ENCODE assay signal across 8 cellular contexts in genomic region chr9:112380102-112380581, GRCh38. TPM values are rescaled to one million over a fixed set of nuclear protein-coding genes. Genes with fewer than 3 reads are reported as not detected.
DNase-seq lines count a peak whose midpoint lies in the region; ATAC-seq and TF ChIP-seq lines count a peak whose summit lies in the region.

Gene HSDL2 (plus strand): TSS chr9:112380108. CDS start chr9:112380164, 56 bp downstream.

- DNase-seq in activated gamma-delta T cell (lab: John Stamatoyannopoulos, UW) = peak; percentile 26
- no peak for DNase-seq in activated gamma-delta T cell treated with Interleukin-2 at 50 U/mL for 16 hours
- DNase-seq in RPMI7951 (ENCODE audit: low read depth) = peak; percentile 37
- no peak for DNase-seq in lung (ENCODE audit: low spot score)
- DNase-seq in stomach = peak; percentile 52
- DNase-seq in NCI-H2081 treated with DMSO at 0.1 percent for 48 hours (lab: John Stamatoyannopoulos, UW) = no peak

- H3K27ac ChIP-seq in lung (ENCODE audit: low read depth in 1 of 2, low read length in 1 of 2) (peak within 1 kb of the TSS; percentile 97 to 100), stomach (peak within 1 kb of the TSS; percentile 97 to 99 (median 99))

- TF ChIP-seq POLR2A in stomach (IDR thresholded peaks at IDR 0.05) = no peak

- H3K4me1 ChIP-seq in lung (ENCODE audit: control insufficient read depth in 2 of 2, insufficient read depth in 2 of 2, low read length in 2 of 2) = peaks cover 5 to 19% of the 10 kb centered on the region in 2 donors
- peaks cover 37 to 74% (median 56%) of the 10 kb centered on the region in 4 donors for H3K4me1 ChIP-seq in stomach

- H3K9me3 ChIP-seq in lung (ENCODE audit: control insufficient read depth in 2 of 2, insufficient read depth in 1 of 2, low read length in 1 of 2) = no peaks in the 10 kb centered on the region
- H3K9me3 ChIP-seq in stomach = no peaks in the 10 kb centered on the region

- peaks cover 0 to 1% of the 10 kb centered on the region in 2 donors for H3K36me3 ChIP-seq in lung (ENCODE audit: control insufficient read depth in 2 of 2, insufficient read depth in 2 of 2, low read length in 2 of 2)
- no peaks in the 10 kb centered on the region for H3K36me3 ChIP-seq in stomach

- peak within 1 kb of the TSS; percentile 91 for H3K4me3 Mint-ChIP-seq in dendritic cell treated with granulocyte-macrophage colony-stimulating factor and Interleukin-4, amounts not matched to agents 40 ng/mL and 50 ng/mL, for 4 days

- intact Hi-C loops in dendritic cell treated with granulocyte-macrophage colony-stimulating factor and Interleukin-4, amounts not matched to agents 40 ng/mL and 50 ng/mL, for 4 days (cut with micrococcal nuclease) = loop anchor here (5.0 kb wide), 1 partner anchor 337 kb away; the partner anchor contains the start of gene INIP
- intact Hi-C loops in stomach (cut with DNase I; ENCODE audit: low total_unique reads) = no loop called here

- H3K27me3 ChIP-seq in lung (ENCODE audit: control insufficient read depth, insufficient read depth) (no peaks in the 10 kb centered on the region), stomach (no peaks in the 10 kb centered on the region)

- no peaks in the 10 kb centered on the region for H3K27me3 Mint-ChIP-seq in dendritic cell treated with granulocyte-macrophage colony-stimulating factor and Interleukin-4, amounts not matched to agents 40 ng/mL and 50 ng/mL, for 4 days

- H3K27ac Mint-ChIP-seq in dendritic cell treated with granulocyte-macrophage colony-stimulating factor and Interleukin-4, amounts not matched to agents 40 ng/mL and 50 ng/mL, for 4 days = peak within 1 kb of the TSS; percentile 98

- peak within 1 kb of the TSS; percentile 91 for H3K4me3 ChIP-seq in lung
- peak within 1 kb of the TSS; percentile 61 to 83 (median 76) for H3K4me3 ChIP-seq in stomach

- no peak for TF ChIP-seq CTCF in lung (IDR thresholded peaks at IDR 0.05; ENCODE audit: control extremely low read depth, extremely low read depth)
- TF ChIP-seq CTCF in stomach (IDR thresholded peaks at IDR 0.05) = no peak

- TF ChIP-seq EP300 in stomach (IDR thresholded peaks at IDR 0.05) = no peak

- WGBS in lung, 2 donors = 0% methylated on average over 34 to 39 of the region's 39 CpGs
- WGBS in stomach, 5 donors = 0 to 1% (median 0%) methylated on average over 11 to 39 of the region's 39 CpGs

- H3K4me1 Mint-ChIP-seq in dendritic cell treated with granulocyte-macrophage colony-stimulating factor and Interleukin-4, amounts not matched to agents 40 ng/mL and 50 ng/mL, for 4 days (ENCODE audit: low read depth) = peaks cover 56% of the 10 kb centered on the region

- H3K36me3 Mint-ChIP-seq in dendritic cell treated with granulocyte-macrophage colony-stimulating factor and Interleukin-4, amounts not matched to agents 40 ng/mL and 50 ng/mL, for 4 days (ENCODE audit: low read depth) = peaks cover 12% of the 10 kb centered on the region

- ATAC-seq in HG03025 (IDR thresholded peaks at IDR 0.05; ENCODE audit: low FRiP score, unreplicated experiment) (peak; percentile 32), lung (ENCODE audit: insufficient read depth, low FRiP score) (peak; percentile 37)

- no peaks in the 10 kb centered on the region for H3K9me3 Mint-ChIP-seq in dendritic cell treated with granulocyte-macrophage colony-stimulating factor and Interleukin-4, amounts not matched to agents 40 ng/mL and 50 ng/mL, for 4 days

RNA-seq across cellular contexts. Expression of gene HSDL2, which starts in this region (rescaled TPM):
- 30.2 and 40.0 TPM in 2 replicates for total RNA-seq in RPMI7951 (2014; rRNA removed; shearing (Covaris generic))
- total RNA-seq in lung (10 to 100 TPM; 31.4 to 58.6 TPM), stomach (10 to 100 TPM; 18.3 to 56.9 (median 28.1) TPM)
- polyA plus RNA-seq in lung (10 to 100 TPM; 22.5 to 38.2 TPM), stomach (10 to 100 TPM; 19.6 to 24.5 (median 23.5) TPM)

Comparison
In these comparisons a context has a peak if more than half of its experiments do, and no peak if none do; other contexts are left out.
1. DNase-seq: peak in activated gamma-delta T cell (single experiment), RPMI7951 (single experiment) and stomach (single experiment); none in activated gamma-delta T cell treated with Interleukin-2 at 50 U/mL for 16 hours (single experiment), lung (single experiment) and NCI-H2081 treated with DMSO at 0.1 percent for 48 hours (single experiment).